In the genomic region with DNA sequence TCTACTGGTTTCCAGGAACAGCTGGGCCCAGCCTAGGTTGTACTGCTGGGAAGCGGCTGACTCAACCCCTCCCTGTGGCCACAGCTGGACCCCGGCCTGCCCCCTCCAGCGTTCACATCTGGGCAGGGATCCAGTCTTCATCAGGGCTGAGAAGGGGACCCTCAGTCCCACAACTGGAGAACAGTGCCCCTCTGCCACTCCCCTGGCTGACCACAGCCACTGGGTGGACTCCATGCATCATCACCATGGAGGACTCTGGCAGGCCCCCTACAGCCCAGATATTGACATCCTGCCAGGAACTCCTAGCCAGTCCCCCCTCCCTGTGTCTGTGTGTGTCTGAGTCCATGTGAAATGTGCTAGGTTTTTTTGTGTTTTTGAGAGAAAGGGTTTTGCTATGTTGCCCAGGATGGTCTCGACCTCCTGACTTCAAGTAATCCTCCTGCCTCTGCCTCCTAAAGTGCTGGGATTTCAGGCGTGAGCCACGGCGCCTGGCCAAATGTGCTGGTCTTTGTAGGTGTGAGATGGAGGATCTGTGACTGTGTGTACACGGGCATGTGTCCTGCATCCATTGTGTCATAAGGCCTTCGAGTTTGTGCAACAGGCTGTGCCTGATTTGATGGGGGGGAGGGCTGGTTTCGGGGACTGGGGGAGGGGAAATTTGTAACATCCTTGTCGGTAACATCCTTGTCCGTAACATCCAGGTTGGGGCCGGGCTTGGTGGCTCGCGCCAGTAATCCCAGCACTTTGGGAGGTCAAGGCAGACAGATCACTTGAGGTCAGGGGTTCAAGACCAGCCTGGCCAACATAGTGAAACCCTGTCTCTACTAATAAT, we compare ENCODE assay signal across 1 cellular context.
TF ChIP-seq lines count a peak whose summit lies in the region.

No MANE protein-coding gene starts in this region.

TF ChIP-seq in SK-N-SH, 30 proteins besides CTCF, POLR2A, EP300 and RAD21 (continued from another document):
- no peak for TF ChIP-seq FOXJ3 (CRISPR knock-in tag; IDR thresholded peaks at IDR 0.05)
- TF ChIP-seq ZBTB33 (IDR thresholded peaks at IDR 0.05; ENCODE audit: borderline replicate concordance, low read depth), result no peak
- no peak for TF ChIP-seq FOXM1 (IDR thresholded peaks at IDR 0.05; ENCODE audit: low read depth)
- TF ChIP-seq FOSL2 (IDR thresholded peaks at IDR 0.05; ENCODE audit: borderline replicate concordance, low read depth), result no peak
TF ChIP-seq in SK-N-SH: peak in this region for 2.
